ENCODE assay signal across 15 cellular contexts in genomic region chr12:42216737-42217136, GRCh38.
"Had no signal": no experiment of that assay in that cellular context is flagged by ENCODE, and none has a peak within 500 bp of the region (broad histone marks: within the 10 kb centered on the region; RNA-seq: fewer than 3 reads in every experiment).

No MANE protein-coding gene starts in this region.

- H3K9me3 ChIP-seq: thyroid gland, uterus had no signal

- DNase-seq: activated CD4-positive, alpha-beta T cell treated with anti-CD3 and anti-CD28 coated beads, Interleukin-2, amount 50 U/mL, for 4 hours; activated gamma-delta T cell; activated naive CD8-positive, alpha-beta T cell treated with anti-CD3 and anti-CD28 coated beads, Interleukin-2, amount 10 ng/mL, durations not matched to agents 7 days and 5 days; activated T-cell treated with anti-CD3 and anti-CD28 coated beads, Interleukin-2, amount 50 U/mL, for 24 hours; anterior cingulate cortex; foreskin keratinocyte; left ventricle myocardium superior; mesendoderm; retina; stimulated activated CD4-positive, alpha-beta T cell treated with anti-CD3 and anti-CD28 coated beads, Interleukin-15, amount 100 ng/mL, for 24 hours; stimulated activated CD4-positive, alpha-beta T cell treated with anti-CD3 and anti-CD28 coated beads, Interleukin-4, amount 100 ng/mL, for 24 hours; thyroid gland; uterus had no signal

- H3K4me3 Mint-ChIP-seq: activated naive CD8-positive, alpha-beta T cell treated with anti-CD3 and anti-CD28 coated beads, Interleukin-2, amount 10 ng/mL, durations not matched to agents 7 days and 5 days; activated T-cell treated with anti-CD3 and anti-CD28 coated beads, Interleukin-2, amount 50 U/mL, for 24 hours; T-helper 2 cell treated with Interferon-gamma antibody and Interleukin-4, amounts not matched to agents 5 μg/mL and 100 μg/mL, for 36 hours had no signal

- H3K27me3 ChIP-seq: foreskin keratinocyte, thyroid gland, uterus had no signal

- H3K36me3 ChIP-seq: thyroid gland, uterus had no signal

- H3K9me3 Mint-ChIP-seq: activated naive CD8-positive, alpha-beta T cell treated with anti-CD3 and anti-CD28 coated beads, Interleukin-2, amount 10 ng/mL, durations not matched to agents 7 days and 5 days; activated T-cell treated with anti-CD3 and anti-CD28 coated beads, Interleukin-2, amount 50 U/mL, for 24 hours; T-helper 2 cell treated with Interferon-gamma antibody and Interleukin-4, amounts not matched to agents 5 μg/mL and 100 μg/mL, for 36 hours had no signal

- H3K4me3 ChIP-seq: thyroid gland, uterus had no signal

- H3K27ac Mint-ChIP-seq: activated naive CD8-positive, alpha-beta T cell treated with anti-CD3 and anti-CD28 coated beads, Interleukin-2, amount 10 ng/mL, durations not matched to agents 7 days and 5 days; activated T-cell treated with anti-CD3 and anti-CD28 coated beads, Interleukin-2, amount 50 U/mL, for 24 hours; T-helper 2 cell treated with Interferon-gamma antibody and Interleukin-4, amounts not matched to agents 5 μg/mL and 100 μg/mL, for 36 hours had no signal

- H3K27ac ChIP-seq: foreskin keratinocyte, parathyroid adenoma, thyroid gland, uterus had no signal

- ATAC-seq: foreskin keratinocyte, left ventricle myocardium superior had no signal

- H3K27me3 Mint-ChIP-seq: activated naive CD8-positive, alpha-beta T cell treated with anti-CD3 and anti-CD28 coated beads, Interleukin-2, amount 10 ng/mL, durations not matched to agents 7 days and 5 days; activated T-cell treated with anti-CD3 and anti-CD28 coated beads, Interleukin-2, amount 50 U/mL, for 24 hours had no signal

- H3K4me1 ChIP-seq: uterus had no signal
